In genomic region chr6:56570434-56571359, GRCh38 we compare ENCODE assay signal across 9 cellular contexts.
A peak's percentile ranks its signal among the peaks of the same experiment; 100 is the strongest.
DNase-seq lines count a peak whose midpoint lies in the region; ATAC-seq, FAIRE-seq and TF ChIP-seq lines count a peak whose summit lies in the region.
"Had no signal": no experiment of that assay in that cellular context is flagged by ENCODE, and none has a peak within 500 bp of the region (broad histone marks: within the 10 kb centered on the region; RNA-seq: fewer than 3 reads in every experiment).

No MANE protein-coding gene starts in this region.

- peak; percentile 56 for DNase-seq in A673 (ENCODE audit: low spot score)
- no peak for DNase-seq in GM12891 (ENCODE audit: insufficient read length, low spot score)
- peak; percentile 22 for DNase-seq in NCI-H128 (lab: John Stamatoyannopoulos, UW; ENCODE audit: unreplicated experiment)
- peak; percentile 35 for DNase-seq in WERI-Rb-1
- no peak for DNase-seq in right atrium auricular region (ENCODE audit: low spot score)
- no peak for DNase-seq in tibial nerve (ENCODE audit: low spot score in 2 of 2)
- DNase-seq in activated CD8-positive, alpha-beta memory T cell treated with anti-CD3 and anti-CD28 coated beads, Interleukin-2, amount 50 U/mL, for 48 hours = no peak

- intact Hi-C loops in A673 (cut with micrococcal nuclease; ENCODE audit: unreplicated experiment) = loop anchor here (2.0 kb wide), 1 partner anchor 212 kb away; no protein-coding TSS in a partner anchor

- BruUV-seq in A673 (replicated peaks; lab: Mats Ljungman, UMichigan) = no TSS peak

- 58 to 61% methylated on average over 8 of the region's 8 CpGs for WGBS in tibial nerve, 2 donors

- no peaks in the 10 kb centered on the region for H3K36me3 ChIP-seq in A673 (ENCODE audit: insufficient read depth, low read length, poor library complexity, severe bottlenecking)
- H3K36me3 ChIP-seq in WERI-Rb-1 = peaks cover 33% of the 10 kb centered on the region
- H3K36me3 ChIP-seq in right atrium auricular region = peaks cover 33% of the 10 kb centered on the region
- H3K36me3 ChIP-seq in tibial nerve = peaks cover 0 to 42% (median 0%) of the 10 kb centered on the region in 3 donors

- no peak for TF ChIP-seq EP300 in tibial nerve (IDR thresholded peaks at IDR 0.05)

- POLR2A ChIA-PET in A673 (lab: Charles Lee; ENCODE audit: low non-redundant PET) = no interaction called here

- TF ChIP-seq POLR2A in GM12891 (IDR thresholded peaks at IDR 0.05; ENCODE audit: low read depth, low read length) (no peak), tibial nerve (IDR thresholded peaks at IDR 0.05) (no peak)

- no peak overlapping the region for H3K27ac ChIP-seq in A673 (ENCODE audit: low read depth, low read length, poor library complexity, severe bottlenecking)
- H3K27ac ChIP-seq in WERI-Rb-1 = no peak overlapping the region
- H3K27ac ChIP-seq in right atrium auricular region = no peak overlapping the region
- H3K27ac ChIP-seq in tibial nerve = no peak overlapping the region
- H3K27ac ChIP-seq: epithelial cell of prostate had no signal

- H3K27me3 ChIP-seq in A673 (replicated peaks; ENCODE audit: insufficient read depth, low read depth, low read length, poor library complexity) (no peaks in the 10 kb centered on the region), WERI-Rb-1 (ENCODE audit: insufficient read depth, low read depth, severe bottlenecking) (no peaks in the 10 kb centered on the region), right atrium auricular region (no peaks in the 10 kb centered on the region), tibial nerve (no peaks in the 10 kb centered on the region)

- TF ChIP-seq CTCF in A673 (conservative IDR thresholded peaks at IDR 0.05; ENCODE audit: low read depth, low read length) (peak; percentile 73), WERI-Rb-1 (IDR thresholded peaks at IDR 0.05; ENCODE audit: low read depth, low read length) (peak; percentile 83), right atrium auricular region (IDR thresholded peaks at IDR 0.05) (peak; percentile 50 to 73), tibial nerve (IDR thresholded peaks at IDR 0.05) (peak; percentile 31 to 57 (median 46))

- ATAC-seq in HG02763 (IDR thresholded peaks at IDR 0.05; ENCODE audit: unreplicated experiment) = peak; percentile 90

- H3K4me1 ChIP-seq in A673 (ENCODE audit: insufficient read depth, low read length, poor library complexity, severe bottlenecking) (peaks cover 6% of the 10 kb centered on the region), right atrium auricular region (no peaks in the 10 kb centered on the region), tibial nerve (peaks cover 0 to 15% (median 0%) of the 10 kb centered on the region in 4 donors)

- peak; percentile 75 for FAIRE-seq in GM12891 (lab: Jason Lieb, UNC)

- H3K4me3 ChIP-seq in A673 (ENCODE audit: low read depth, low read length, poor library complexity, severe bottlenecking) (no peak overlapping the region), WERI-Rb-1 (ENCODE audit: low read depth, low read length) (no peak overlapping the region), right atrium auricular region (no peak overlapping the region), tibial nerve (no peak overlapping the region)

- CTCF ChIA-PET in A673 (lab: Charles Lee) = interaction anchor here (0.6 to 1.7 kb wide), 4 partner anchors 22 to 55 kb away, joined by 4 to 6 read pairs (median 6); no protein-coding TSS in a partner anchor

- no peaks in the 10 kb centered on the region for H3K9me3 ChIP-seq in A673 (ENCODE audit: low read depth, low read length, poor library complexity, severe bottlenecking)
- H3K9me3 ChIP-seq in WERI-Rb-1 (ENCODE audit: severe bottlenecking) = no peaks in the 10 kb centered on the region
- H3K9me3 ChIP-seq in right atrium auricular region = no peaks in the 10 kb centered on the region
- no peaks in the 10 kb centered on the region for H3K9me3 ChIP-seq in tibial nerve

TF ChIP-seq in GM12891, 5 proteins besides CTCF, POLR2A, EP300 and RAD21:
- TF ChIP-seq PAX5 (IDR thresholded peaks at IDR 0.05; ENCODE audit: insufficient read depth, low read length, severe bottlenecking) = no peak
TF ChIP-seq in GM12891: peak in this region for 0.

Comparison
In these comparisons a context has a peak if more than half of its experiments do, and no peak if none do; other contexts are left out.
1. DNase-seq: peak in A673 (single experiment), NCI-H128 (single experiment) and WERI-Rb-1 (single experiment); none in GM12891 (single experiment), right atrium auricular region (single experiment), tibial nerve (0 of 2) and activated CD8-positive, alpha-beta memory T cell treated with anti-CD3 and anti-CD28 coated beads, Interleukin-2, amount 50 U/mL, for 48 hours (single experiment).
2. Peak in every context shown above with its lines, with median percentiles within 50 percentile points of each other: CTCF ChIP-seq.